Comparison of ENCODE assay signal across 8 cellular contexts in genomic region chr9:106859957-106860715, GRCh38. TPM values are rescaled to one million over a fixed set of nuclear protein-coding genes. Genes with fewer than 3 reads are reported as not detected.
DNase-seq lines count a peak whose midpoint lies in the region; ATAC-seq, FAIRE-seq and TF ChIP-seq lines count a peak whose summit lies in the region.

No MANE protein-coding gene starts in this region.

- H3K27ac ChIP-seq in A673 (ENCODE audit: low read depth, low read length, poor library complexity, severe bottlenecking) (no peak overlapping the region), IMR-90 (ENCODE audit: insufficient read depth, low read length) (no peak overlapping the region; the same call in 1 of the 2 replicates), ectodermal cell (ENCODE audit: insufficient read depth, low read depth, low read length, poor library complexity, severe bottlenecking) (peak overlapping the region; percentile 89), muscle layer of colon (ENCODE audit: low read depth, low read length) (peak overlapping the region; percentile 89)

- H4K20me1 ChIP-seq in IMR-90 (ENCODE audit: insufficient read depth, low read length) = no peaks in the 10 kb centered on the region

- no peak overlapping the region for H2BK5ac ChIP-seq in IMR-90 (ENCODE audit: low read depth, low read length, poor library complexity, severe bottlenecking)

- peak overlapping the region; percentile 91 for H2AFZ ChIP-seq in IMR-90 (replicated peaks; ENCODE audit: low read length, poor library complexity)

- H4K5ac ChIP-seq in IMR-90 (ENCODE audit: low read depth, low read length) = no peak overlapping the region

- H3K27me3 ChIP-seq in A673 (replicated peaks; ENCODE audit: insufficient read depth, low read depth, low read length, poor library complexity) (peaks cover 39% of the 10 kb centered on the region), IMR-90 (ENCODE audit: control insufficient read depth, insufficient read depth, low read length) (peaks cover 12% of the 10 kb centered on the region), ectodermal cell (ENCODE audit: control insufficient read depth, insufficient read depth, low read length, poor library complexity, severe bottlenecking) (no peaks in the 10 kb centered on the region), muscle layer of colon (ENCODE audit: control insufficient read depth in 1 of 2, insufficient read depth in 2 of 2, low read length in 2 of 2) (no peaks in the 10 kb centered on the region)

- H3K4me2 ChIP-seq in IMR-90 (ENCODE audit: low read depth, low read length) = peak overlapping the region; percentile 82

- H2AK5ac ChIP-seq in IMR-90 (ENCODE audit: low read depth, low read length) = no peak overlapping the region

- H3K18ac ChIP-seq in IMR-90 (ENCODE audit: low read depth, low read length) = no peak overlapping the region; the same call in 1 of the 2 replicates

- no peak overlapping the region for H2BK15ac ChIP-seq in IMR-90 (ENCODE audit: low read depth, low read length)

- H3K9me1 ChIP-seq in IMR-90 (ENCODE audit: insufficient read depth, low read length) = no peaks in the 10 kb centered on the region

- H3K9ac ChIP-seq in IMR-90 (ENCODE audit: low read depth, low read length) (peak overlapping the region; percentile 80), muscle layer of colon (ENCODE audit: low read length) (peak overlapping the region; percentile 75)

- in situ Hi-C loops in IMR-90 (cut with MboI; ENCODE audit: low sequenced_read_pairs) = loop anchor here (5.0 kb wide), 1 partner anchor 62 kb away; no protein-coding TSS in a partner anchor

- no peak overlapping the region for H3K4ac ChIP-seq in IMR-90 (ENCODE audit: low read depth, low read length)

- intact Hi-C loops in A673 (cut with micrococcal nuclease; ENCODE audit: unreplicated experiment) (loop anchor here (5.0 kb wide), 3 partner anchors 62 to 277 kb away; no protein-coding TSS in a partner anchor), IMR-90 (cut with micrococcal nuclease) (loop anchor here (5.0 to 10.0 kb wide), 4 partner anchors 143 to 425 kb away; partner anchors contain the start of gene RAD23B)

- H3K9me3 ChIP-seq in A673 (ENCODE audit: low read depth, low read length, poor library complexity, severe bottlenecking) (no peaks in the 10 kb centered on the region), IMR-90 (ENCODE audit: control insufficient read depth, insufficient read depth, low read length) (peaks cover 2% of the 10 kb centered on the region; the same call in 1 of the 2 replicates), ectodermal cell (ENCODE audit: control insufficient read depth, low read length) (no peaks in the 10 kb centered on the region), muscle layer of colon (ENCODE audit: low read length) (no peaks in the 10 kb centered on the region)

- no peak overlapping the region for H4K91ac ChIP-seq in IMR-90 (ENCODE audit: insufficient read depth, low read depth, low read length)

- peak; percentile 50 for DNase-seq in A673 (ENCODE audit: low spot score)
- DNase-seq in IMR-90 = no peak
- DNase-seq in GM12892 (ENCODE audit: insufficient read length) = no peak
- DNase-seq in cerebellum (ENCODE audit: low spot score) = no peak
- DNase-seq in activated effector memory CD4-positive, alpha-beta T cell treated with Interleukin-2 at 50 U/mL for 16 hours = no peak

- H3K4me1 ChIP-seq in A673 (ENCODE audit: insufficient read depth, low read length, poor library complexity, severe bottlenecking) = peaks cover 2% of the 10 kb centered on the region
- H3K4me1 ChIP-seq in IMR-90 (ENCODE audit: control insufficient read depth, insufficient read depth, low read length) = no peaks in the 10 kb centered on the region
- peaks cover 10% of the 10 kb centered on the region for H3K4me1 ChIP-seq in ectodermal cell (ENCODE audit: control insufficient read depth, insufficient read depth, low read length)
- peaks cover 10% of the 10 kb centered on the region for H3K4me1 ChIP-seq in muscle layer of colon (ENCODE audit: insufficient read depth, low read length)

- peak overlapping the region; percentile 82 for H2AK9ac ChIP-seq in IMR-90 (replicated peaks; ENCODE audit: low read depth, low read length, poor library complexity)

- H3K23ac ChIP-seq in IMR-90 (ENCODE audit: low read depth, low read length) = peak overlapping the region; percentile 85

- CTCF ChIA-PET in A673 (lab: Charles Lee) (no interaction called here), IMR-90 (lab: Yijun Ruan, JAX) (no interaction called here)

- FAIRE-seq in GM12892 (lab: Jason Lieb, UNC) = no peak

- no peak for TF ChIP-seq CTCF in A673 (conservative IDR thresholded peaks at IDR 0.05; ENCODE audit: low read depth, low read length)
- no peak for TF ChIP-seq CTCF in IMR-90 (conservative IDR thresholded peaks at IDR 0.05; ENCODE audit: low read depth, low read length)

- H3K79me1 ChIP-seq in IMR-90 (ENCODE audit: low read depth in 1 of 2, low read length in 2 of 2) = peaks cover under 1 to 17% of the 10 kb centered on the region in 2 experiments

- H2BK120ac ChIP-seq in IMR-90 (ENCODE audit: low read depth, low read length) = peak overlapping the region; percentile 3

- no peak overlapping the region; a peak in 1 of 4 replicates for H4K8ac ChIP-seq in IMR-90 (ENCODE audit: low read depth in 2 of 2, low read length in 2 of 2)

- TF ChIP-seq POLR2A in IMR-90 (IDR thresholded peaks at IDR 0.05; ENCODE audit: low read depth, low read length) (no peak), GM12892 (IDR thresholded peaks at IDR 0.05; ENCODE audit: low read depth, low read length) (no peak)

- H3K36me3 ChIP-seq in A673 (ENCODE audit: insufficient read depth, low read length, poor library complexity, severe bottlenecking) (no peaks in the 10 kb centered on the region), IMR-90 (ENCODE audit: control insufficient read depth, insufficient read depth, low read length) (no peaks in the 10 kb centered on the region), ectodermal cell (ENCODE audit: control insufficient read depth, insufficient read depth, low read length) (no peaks in the 10 kb centered on the region), muscle layer of colon (ENCODE audit: insufficient read depth, low read length) (no peaks in the 10 kb centered on the region)

- POLR2A ChIA-PET in A673 (lab: Charles Lee; ENCODE audit: low non-redundant PET) = no interaction called here
- POLR2A ChIA-PET in IMR-90 (lab: Charles Lee; ENCODE audit: unreplicated experiment) = no interaction called here

- TF ChIP-seq RAD21 in IMR-90 (IDR thresholded peaks at IDR 0.05; ENCODE audit: low read length) = no peak

- H2BK20ac ChIP-seq in IMR-90 (ENCODE audit: low read depth, low read length) = no peak overlapping the region

- peak overlapping the region; percentile 36; the same call in 1 of the 2 replicates for H3K14ac ChIP-seq in IMR-90 (replicated peaks; ENCODE audit: low read depth, low read length)

- peak overlapping the region; percentile 79 for H3K4me3 ChIP-seq in A673 (ENCODE audit: low read depth, low read length, poor library complexity, severe bottlenecking)
- H3K4me3 ChIP-seq in IMR-90 (ENCODE audit: insufficient read depth, low read depth, low read length) = peak overlapping the region; percentile 68
- peak overlapping the region; percentile 82 for H3K4me3 ChIP-seq in ectodermal cell (ENCODE audit: insufficient read depth, low read depth, low read length)
- peak overlapping the region; percentile 76 to 89 for H3K4me3 ChIP-seq in muscle layer of colon (ENCODE audit: low read depth in 1 of 2, low read length in 2 of 2)

- WGBS in IMR-90 (ENCODE audit: extremely low coverage in 2 of 2, insufficient read length in 1 of 2), 2 experiments = 0% methylated on average over 8 of the region's 43 CpGs; no CpG with 5 or more reads in 1 of the 2 experiments
- WGBS in ectodermal cell, 2 experiments = 0 to 1% methylated on average over 41 to 43 of the region's 43 CpGs

- ATAC-seq in IMR-90 (ENCODE audit: low read depth) (no peak), GM21717 (IDR thresholded peaks at IDR 0.05; ENCODE audit: unreplicated experiment) (no peak)

- dilution Hi-C loops in IMR-90 (cut with HindIII; ENCODE audit: low sequenced_read_pairs, unreplicated experiment) = no loop called here

- H3K56ac ChIP-seq in IMR-90 (ENCODE audit: extremely low read depth, insufficient read depth, low read length) = no peak overlapping the region

- BruUV-seq in A673 (replicated peaks; lab: Mats Ljungman, UMichigan) (no TSS peak), IMR-90 (replicated peaks; lab: Mats Ljungman, UMichigan) (no TSS peak)

TF ChIP-seq in IMR-90, 13 proteins besides CTCF, POLR2A, EP300 and RAD21:
- TF ChIP-seq CEBPB (IDR thresholded peaks at IDR 0.05; ENCODE audit: low read depth, low read length) (no peak), MAZ (IDR thresholded peaks at IDR 0.05; ENCODE audit: borderline replicate concordance, low read depth, low read length) (peak; percentile 15; the same call in 1 of the 2 replicates), USF2 (IDR thresholded peaks at IDR 0.05; ENCODE audit: low read depth, low read length) (no peak), MXI1 (IDR thresholded peaks at IDR 0.05; ENCODE audit: borderline replicate concordance, low read depth, low read length) (no peak)

RNA-seq across cellular contexts. Expression of gene ZNF462, which starts 2.8 kb away (rescaled TPM):
- 38.4 and 40.5 TPM in 2 replicates for total RNA-seq in A673 (2021)
- total RNA-seq in IMR-90 (2012; rRNA removed) = 16.1 and 18.8 TPM in 2 replicates
- polyA plus RNA-seq in IMR-90 (2012; rRNA removed) = 6.1 and 7.8 TPM in 2 replicates
- polyA plus RNA-seq in IMR-90 (2012; cell fraction: cytosol; rRNA removed) = 2.6 TPM in 2 replicates
- polyA plus RNA-seq in IMR-90 (2012; cell fraction: nucleus; rRNA removed; ENCODE audit: low replicate concordance) = 5.7 and 10.1 TPM in 2 replicates
- polyA plus RNA-seq in ectodermal cell (2013, experiment 1 of 4) = 64.7 TPM
- polyA plus RNA-seq in ectodermal cell (2013, experiment 2 of 4) = 72.7 TPM
- polyA plus RNA-seq in ectodermal cell (2013, experiment 3 of 4) = 43.9 TPM
- polyA plus RNA-seq in ectodermal cell (2013, experiment 4 of 4) = 55.4 TPM
- 0.42 TPM for polyA plus RNA-seq in GM12892 (2012; ENCODE audit: missing spikeins)
- 102 TPM for total RNA-seq in cerebellum

Comparison
In these comparisons a context has a peak if more than half of its experiments do, and no peak if none do; other contexts are left out.
1. H3K27ac ChIP-seq: peak in ectodermal cell (single experiment) and muscle layer of colon (single experiment); none in A673 (single experiment) and IMR-90 (single experiment).
2. Peak in every context shown above with its lines, with median percentiles within 50 percentile points of each other: H3K4me3 ChIP-seq.